Comparison of ENCODE assay signal across 16 cellular contexts in the genomic region with DNA sequence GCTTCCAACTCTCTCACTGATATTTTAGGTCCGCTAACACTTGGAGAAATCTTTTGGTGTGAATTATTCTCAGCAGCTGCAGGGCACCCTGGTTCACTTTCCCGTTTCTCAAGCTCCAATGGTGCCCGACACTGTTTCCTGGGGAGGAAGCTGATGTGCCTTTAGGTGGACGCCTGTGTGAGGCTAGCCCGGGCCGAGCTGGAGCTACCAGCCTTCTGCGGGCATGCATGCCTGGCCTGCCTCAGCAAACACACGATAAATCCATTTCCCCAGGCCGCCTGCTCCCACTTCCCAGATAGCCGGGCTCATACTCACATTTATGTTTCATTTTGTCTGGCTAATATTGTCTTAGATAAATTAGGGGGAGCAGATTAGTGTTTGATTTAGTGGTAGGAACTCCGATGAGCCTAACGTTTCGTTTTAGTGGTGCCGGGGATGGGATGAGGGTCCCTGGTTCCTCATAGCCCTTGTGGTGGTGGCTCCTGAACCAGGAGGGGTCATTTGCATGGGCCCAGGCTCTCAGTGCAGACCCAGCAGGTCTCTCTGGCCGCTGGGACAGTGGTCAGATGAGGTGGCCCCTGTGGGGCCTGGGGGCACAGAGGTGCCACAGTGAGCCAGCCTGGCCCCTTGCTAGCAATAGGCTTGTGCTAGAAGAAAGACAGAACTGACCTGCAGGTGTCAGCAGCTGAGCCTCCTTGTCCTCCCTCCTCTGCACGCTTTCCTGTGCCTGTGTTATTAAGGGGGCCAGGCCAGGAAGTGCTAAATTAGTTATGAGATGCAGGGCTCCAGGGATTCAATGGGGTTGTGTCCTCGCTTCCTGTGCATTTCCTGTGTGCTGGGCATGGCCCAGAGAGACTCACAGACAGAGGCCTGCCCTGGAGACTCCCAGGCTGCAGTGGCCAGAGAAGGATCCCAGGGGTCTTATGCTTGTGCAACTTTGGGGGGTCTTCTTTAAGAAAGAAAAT.
A peak's percentile ranks its signal among the peaks of the same experiment; 100 is the strongest.
DNase-seq lines count a peak whose midpoint lies in the region; ATAC-seq and TF ChIP-seq lines count a peak whose summit lies in the region.
"Had no signal": no experiment of that assay in that cellular context is flagged by ENCODE, and none has a peak within 500 bp of the region (broad histone marks: within the 10 kb centered on the region; RNA-seq: fewer than 3 reads in every experiment).

No MANE protein-coding gene starts in this region.

- H2AFZ ChIP-seq in PC-9: no peak overlapping the region

- H3K27ac Mint-ChIP-seq in neural crest cell (ENCODE audit: unreplicated experiment): peak overlapping the region; percentile 52

- H3K79me2 ChIP-seq in PC-9 (ENCODE audit: low read depth): no peaks in the 10 kb centered on the region

- H3K27ac ChIP-seq in duodenal mucosa (ENCODE audit: low read depth, low read length) (peak overlapping the region; percentile 67), PC-9 (no peak overlapping the region)
- H3K27ac ChIP-seq: foreskin keratinocyte, KMS-11, uterus had no signal

- POLR2A ChIA-PET in PC-9 (lab: Charles Lee; ENCODE audit: unreplicated experiment): no interaction called here

- H3K9ac ChIP-seq in duodenal mucosa (ENCODE audit: low read depth in 1 of 2, low read length in 2 of 2): peak overlapping the region in 1 of 2 donors; percentile 63
- H3K9ac ChIP-seq: KMS-11 had no signal

- H3K4me2 ChIP-seq in PC-9: no peak overlapping the region; the same call in 1 of the 2 replicates
- H3K4me2 ChIP-seq: KMS-11 had no signal

- H3K9me3 ChIP-seq in duodenal mucosa (ENCODE audit: control insufficient read depth in 1 of 2, low read length in 2 of 2) (peaks cover 5 to 9% of the 10 kb centered on the region in 2 donors), PC-9 (ENCODE audit: insufficient read depth, low read depth) (no peaks in the 10 kb centered on the region)
- H3K9me3 ChIP-seq: HAP-1, uterus had no signal

- BruUV-seq in PC-9 (replicated peaks; lab: Mats Ljungman, UMichigan): no TSS peak

- CTCF ChIA-PET in PC-9 (lab: Charles Lee): no interaction called here

- H3K27me3 ChIP-seq in duodenal mucosa (ENCODE audit: control insufficient read depth in 1 of 2, insufficient read depth in 2 of 2, low read length in 2 of 2) (no peaks in the 10 kb centered on the region), PC-9 (ENCODE audit: insufficient read depth, low read depth) (peaks cover 27% of the 10 kb centered on the region)
- H3K27me3 ChIP-seq: foreskin keratinocyte, uterus had no signal

- no peaks in the 10 kb centered on the region for H4K20me1 ChIP-seq in PC-9 (ENCODE audit: insufficient read depth)

- peaks cover 4% of the 10 kb centered on the region for H3K36me3 Mint-ChIP-seq in neural crest cell (ENCODE audit: low read depth)

- H3F3A ChIP-seq in PC-9 (ENCODE audit: insufficient read depth, low read depth): peaks cover 7% of the 10 kb centered on the region; the same call in 1 of the 2 replicates

- no peaks in the 10 kb centered on the region for H3K9me2 ChIP-seq in PC-9 (ENCODE audit: insufficient read depth)

- H3K4me3 ChIP-seq in duodenal mucosa (ENCODE audit: low read depth in 1 of 2, low read length in 2 of 2) (peak overlapping the region in 1 of 2 donors; percentile 22), PC-9 (no peak overlapping the region)
- H3K4me3 ChIP-seq: HAP-1, uterus had no signal

- TF ChIP-seq CTCF in neural crest cell (conservative IDR thresholded peaks at IDR 0.05) (no peak), PC-9 (conservative IDR thresholded peaks at IDR 0.05) (no peak)

- H3K27me3 Mint-ChIP-seq in neural crest cell (ENCODE audit: low read depth): no peaks in the 10 kb centered on the region

- intact Hi-C loops in PC-9 (cut with micrococcal nuclease; ENCODE audit: unreplicated experiment): no loop called here

- H3K4me1 Mint-ChIP-seq in neural crest cell: peaks cover 18% of the 10 kb centered on the region

- H3K36me3 ChIP-seq in duodenal mucosa (ENCODE audit: control insufficient read depth in 1 of 2, insufficient read depth in 2 of 2, low read length in 2 of 2): no peaks in the 10 kb centered on the region
- H3K36me3 ChIP-seq in PC-9 (ENCODE audit: low read depth): no peaks in the 10 kb centered on the region
- H3K36me3 ChIP-seq: HAP-1, uterus had no signal

- H3K4me1 ChIP-seq in duodenal mucosa (ENCODE audit: control insufficient read depth in 1 of 2, insufficient read depth in 2 of 2, low read length in 2 of 2) (peaks cover 27 to 42% of the 10 kb centered on the region in 2 donors), PC-9 (replicated peaks; ENCODE audit: insufficient read depth) (no peaks in the 10 kb centered on the region)
- H3K4me1 ChIP-seq: foreskin keratinocyte, HAP-1, uterus had no signal

- ATAC-seq in GM21515 (IDR thresholded peaks at IDR 0.05; ENCODE audit: unreplicated experiment) (no peak), GM18909 (IDR thresholded peaks at IDR 0.05; ENCODE audit: poor library complexity, unreplicated experiment) (no peak)
- ATAC-seq: foreskin keratinocyte had no signal

- peaks cover 5% of the 10 kb centered on the region for H3K9me3 Mint-ChIP-seq in neural crest cell

- H3K4me3 Mint-ChIP-seq in neural crest cell: no peak overlapping the region
- H3K4me3 Mint-ChIP-seq: stimulated activated naive CD8-positive, alpha-beta T cell treated with anti-CD3 and anti-CD28 coated beads, Interleukin-15, amount 100 ng/mL, for 72 hours had no signal

- peak; percentile 41 for DNase-seq in NK-92 treated with Interleukin-12 subunit alpha and Interleukin-12 subunit beta, amount 100 ng/mL, for 24 hours (lab: John Stamatoyannopoulos, UW)
- DNase-seq in NK-92 (lab: John Stamatoyannopoulos, UW; ENCODE audit: unreplicated experiment) (no peak), NCI-H510A (lab: John Stamatoyannopoulos, UW) (peak; percentile 28), neural crest cell (ENCODE audit: low read depth, low spot score) (no peak), PC-9 (no peak)
- DNase-seq: activated CD4-positive, alpha-beta T cell treated with anti-CD3 and anti-CD28 coated beads for 1 hour; activated naive CD4-positive, alpha-beta T cell treated with Interleukin-2 at 50 U/mL for 16 hours; foreskin keratinocyte; mammary epithelial cell; uterus had no signal

Comparison
In these comparisons a context has a peak if more than half of its experiments do, and no peak if none do; other contexts are left out.
1. DNase-seq: peak in NK-92 treated with Interleukin-12 subunit alpha and Interleukin-12 subunit beta, amount 100 ng/mL, for 24 hours (single experiment) and NCI-H510A (single experiment); none in NK-92 (single experiment), neural crest cell (single experiment) and PC-9 (0 of 2).